Comparison of ENCODE assay signal across 8 cellular contexts in the genomic region with DNA sequence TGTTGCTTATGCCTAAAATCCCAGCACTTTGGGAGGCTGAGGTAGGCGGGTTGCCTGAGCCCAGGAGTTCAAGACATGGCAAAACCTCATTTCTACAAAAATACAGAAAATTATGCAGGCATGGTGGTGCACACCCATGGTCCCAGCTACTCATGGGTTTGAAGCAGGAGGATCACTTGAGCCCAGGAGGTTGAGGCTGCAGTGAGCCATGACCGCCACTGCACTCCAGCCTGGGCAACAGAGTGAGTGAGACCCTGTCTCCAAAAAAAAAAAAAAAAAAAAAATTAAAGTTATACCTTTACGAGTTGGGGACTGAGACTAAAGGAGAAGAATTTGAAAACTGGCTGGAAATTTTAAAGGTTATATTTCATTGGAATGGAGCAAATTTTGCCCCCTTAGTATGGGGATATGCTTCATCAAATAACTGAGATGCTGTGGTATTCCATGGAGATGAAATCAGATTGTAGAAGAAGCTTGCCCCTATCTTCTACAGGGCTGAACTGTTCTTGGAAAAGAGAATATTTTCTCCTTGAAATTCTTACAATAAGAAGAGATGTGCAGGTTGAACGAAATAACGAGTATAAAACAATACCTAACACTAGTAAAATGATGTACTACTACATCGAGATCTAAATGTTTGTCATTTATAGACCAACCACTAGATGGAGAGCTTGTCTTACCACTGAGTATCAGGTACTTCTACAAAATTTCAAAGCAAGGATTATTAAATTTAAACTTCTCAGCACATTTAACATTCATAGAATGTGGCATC. TPM values are rescaled to one million over a fixed set of nuclear protein-coding genes. Genes with fewer than 3 reads are reported as not detected.
DNase-seq lines count a peak whose midpoint lies in the region; ATAC-seq and TF ChIP-seq lines count a peak whose summit lies in the region.

No MANE protein-coding gene starts in this region.

- DNase-seq in ELR (ENCODE audit: low read depth): peak; percentile 66
- DNase-seq in LHCN-M2 (ENCODE audit: low read depth): peak; percentile 52
- DNase-seq in SHP77 treated with DMSO at 0.1 percent for 48 hours (lab: John Stamatoyannopoulos, UW): peak; percentile 41
- DNase-seq in epithelial cell of proximal tubule (ENCODE audit: low read depth): peak; percentile 16
- DNase-seq in neural crest cell (ENCODE audit: low read depth, low spot score): no peak
- no peak for DNase-seq in head of caudate nucleus
- no peak for DNase-seq in mucosa of gallbladder (ENCODE audit: low spot score)

- intact Hi-C loops in head of caudate nucleus (cut with DNase I): no loop called here

- peaks cover 3% of the 10 kb centered on the region for H3K4me1 Mint-ChIP-seq in neural crest cell

- H3K27me3 Mint-ChIP-seq in neural crest cell (ENCODE audit: low read depth): no peaks in the 10 kb centered on the region

- ATAC-seq in GM21526 (IDR thresholded peaks at IDR 0.05; ENCODE audit: low FRiP score, unreplicated experiment): peak; percentile 78

- TF ChIP-seq CTCF in epithelial cell of proximal tubule (conservative IDR thresholded peaks at IDR 0.05; ENCODE audit: low read depth, low read length): peak; percentile 68
- peak; percentile 85 for TF ChIP-seq CTCF in neural crest cell (conservative IDR thresholded peaks at IDR 0.05)

- H3K4me3 ChIP-seq in epithelial cell of proximal tubule (ENCODE audit: low read depth, low read length): no peak overlapping the region

- H3K36me3 Mint-ChIP-seq in neural crest cell (ENCODE audit: low read depth): no peaks in the 10 kb centered on the region

- no peaks in the 10 kb centered on the region for H3K9me3 Mint-ChIP-seq in neural crest cell

- no peak overlapping the region for H3K4me3 Mint-ChIP-seq in neural crest cell

- no peak overlapping the region for H3K27ac Mint-ChIP-seq in neural crest cell (ENCODE audit: unreplicated experiment)

RNA-seq across cellular contexts. Expression of a gene that starts 34.9 kb away (rescaled TPM):
- total RNA-seq in LHCN-M2 (2014; rRNA removed) (4.8 and 5.9 TPM in 2 replicates), epithelial cell of proximal tubule (4.2 and 4.9 TPM in 2 replicates), neural crest cell (8.1 and 9.1 TPM in 2 replicates), mucosa of gallbladder (18.9 TPM)
- polyA plus RNA-seq in LHCN-M2 (2012): 2.2 TPM

Comparison
In these comparisons a context has a peak if more than half of its experiments do, and no peak if none do; other contexts are left out.
1. DNase-seq: peak in ELR (single experiment), LHCN-M2 (single experiment), SHP77 treated with DMSO at 0.1 percent for 48 hours (single experiment) and epithelial cell of proximal tubule (single experiment); none in neural crest cell (single experiment), head of caudate nucleus (0 of 42) and mucosa of gallbladder (single experiment).